Comparison of ENCODE assay signal across 8 cellular contexts in the genomic region with DNA sequence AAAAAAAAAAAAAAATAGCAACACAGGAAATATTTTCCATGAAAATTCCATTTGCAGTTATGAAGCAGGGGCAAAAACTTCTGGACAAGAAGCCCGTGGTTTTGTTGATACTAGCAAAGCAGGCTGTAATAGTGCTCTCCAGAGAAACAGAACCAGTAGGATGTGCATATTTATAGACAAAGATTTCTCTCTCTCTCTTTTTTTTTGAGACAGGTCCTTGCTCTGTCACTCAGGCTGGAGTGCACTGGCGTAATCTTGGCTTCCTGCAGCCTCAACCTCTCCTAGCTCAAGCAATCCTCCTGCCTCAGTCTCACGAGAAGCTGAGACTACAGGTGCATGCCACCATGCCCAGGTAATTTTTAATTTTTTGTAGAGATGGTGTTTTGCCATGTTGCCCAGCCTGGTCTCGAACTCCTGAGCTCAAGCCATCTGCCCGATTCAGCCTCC.
DNase-seq lines count a peak whose midpoint lies in the region; ATAC-seq, FAIRE-seq and TF ChIP-seq lines count a peak whose summit lies in the region.

No MANE protein-coding gene starts in this region.

- DNase-seq in H9 (no peak), left cardiac atrium (no peak), small intestine (no peak), AG08395 (ENCODE audit: low spot score) (no peak), inferior parietal cortex (ENCODE audit: extremely low spot score) (no peak), GM20000 (ENCODE audit: low spot score) (no peak)

- no CpG with 5 or more reads among the region's 5 CpGs for WGBS in H9 (ENCODE audit: extremely low coverage, insufficient read length, low lambda C conversion rate)
- WGBS in small intestine, 3 donors: 61 to 79% (median 76%) methylated on average over 5 of the region's 5 CpGs

- H4K5ac ChIP-seq in H9 (ENCODE audit: insufficient read length, low read depth, low read length): no peak overlapping the region

- H4K20me1 ChIP-seq in H9 (ENCODE audit: control insufficient read depth, insufficient read depth, insufficient read length): no peaks in the 10 kb centered on the region

- no peaks in the 10 kb centered on the region for H3K23me2 ChIP-seq in H9 (ENCODE audit: insufficient read length, low read depth, low read length, poor library complexity, severe bottlenecking)

- no peaks in the 10 kb centered on the region for H3K36me3 Mint-ChIP-seq in H9 (ENCODE audit: insufficient read depth in 1 of 3, low read depth in 3 of 3)

- no peaks in the 10 kb centered on the region for H3K27me3 ChIP-seq in H9 (ENCODE audit: insufficient read depth, low read length)
- no peaks in the 10 kb centered on the region for H3K27me3 ChIP-seq in small intestine (ENCODE audit: control insufficient read depth in 2 of 2, insufficient read depth in 2 of 2, low read length in 2 of 2)

- no peak overlapping the region for H3K9ac ChIP-seq in H9 (ENCODE audit: extremely low read depth, insufficient read length, low read length)

- H3K79me1 ChIP-seq in H9 (ENCODE audit: insufficient read depth, low read depth, low read length, poor library complexity, severe bottlenecking): no peaks in the 10 kb centered on the region

- H3K18ac ChIP-seq in H9 (ENCODE audit: insufficient read length, low read depth, low read length): peak overlapping the region; percentile 48

- H2BK15ac ChIP-seq in H9 (ENCODE audit: low read depth, low read length): no peak overlapping the region

- H3K36me3 ChIP-seq in small intestine (ENCODE audit: control insufficient read depth in 2 of 2, insufficient read depth in 2 of 2, low read length in 2 of 2): no peaks in the 10 kb centered on the region

- no peaks in the 10 kb centered on the region for H3K9me3 Mint-ChIP-seq in H9

- peak; percentile 6 to 8 for ATAC-seq in left cardiac atrium
- no peak for ATAC-seq in HG03045 (IDR thresholded peaks at IDR 0.05; ENCODE audit: unreplicated experiment)

- TF ChIP-seq CTCF in H9 (conservative IDR thresholded peaks at IDR 0.05) (no peak), VCaP (conservative IDR thresholded peaks at IDR 0.05) (no peak), GM20000 (IDR thresholded peaks at IDR 0.05; ENCODE audit: extremely low read depth, missing control alignments) (no peak)

- no peak overlapping the region for H4K8ac ChIP-seq in H9 (replicated peaks; ENCODE audit: insufficient read length, low read depth, low read length)

- no peak overlapping the region for H2BK5ac ChIP-seq in H9 (ENCODE audit: insufficient read length, low read length)

- no peaks in the 10 kb centered on the region for H3K27me3 Mint-ChIP-seq in H9 (ENCODE audit: low read depth)

- intact Hi-C loops in left cardiac atrium (cut with DNase I): loop anchor here in 1 of 2 donors (5.0 kb wide), 1 partner anchor 49 kb away; no protein-coding TSS in a partner anchor

- H3K14ac ChIP-seq in H9 (ENCODE audit: insufficient read depth, low read length): no peak overlapping the region

- H3K4ac ChIP-seq in H9 (ENCODE audit: low read depth, low read length): no peak overlapping the region

- no peak overlapping the region for H3K56ac ChIP-seq in H9 (ENCODE audit: insufficient read length, low read depth, low read length)

- no peak overlapping the region for H3K27ac ChIP-seq in H9 (ENCODE audit: insufficient read length, low read depth, low read length)
- H3K27ac ChIP-seq in VCaP: peak overlapping the region; percentile 99
- peak overlapping the region; percentile 76 to 96 for H3K27ac ChIP-seq in small intestine (ENCODE audit: low read depth in 1 of 2, low read length in 1 of 2)

- no peak overlapping the region for H3T11ph ChIP-seq in H9 (ENCODE audit: low read length)

- H3K4me1 ChIP-seq in H9 (ENCODE audit: insufficient read depth, low read length) (peaks cover 11% of the 10 kb centered on the region), small intestine (ENCODE audit: control insufficient read depth in 2 of 2, insufficient read depth in 1 of 2, low read depth in 1 of 2, low read length in 1 of 2) (peaks cover 3 to 11% of the 10 kb centered on the region in 2 donors)

- H3K4me3 ChIP-seq in small intestine (ENCODE audit: low read depth in 1 of 2, low read length in 2 of 2): no peak overlapping the region

- no peak overlapping the region for H4K91ac ChIP-seq in H9 (ENCODE audit: insufficient read length, low read depth, low read length)

- FAIRE-seq in small intestine (lab: Jason Lieb, UNC): no peak

- H2BK120ac ChIP-seq in H9 (ENCODE audit: low read depth, low read length, poor library complexity, severe bottlenecking): no peak overlapping the region

- H3K4me2 ChIP-seq in H9 (ENCODE audit: insufficient read depth, insufficient read length, low read length): no peak overlapping the region

- no peak overlapping the region for H3K4me3 Mint-ChIP-seq in H9

- H2AK5ac ChIP-seq in H9 (ENCODE audit: insufficient read length, low read length): no peak overlapping the region

- H2BK12ac ChIP-seq in H9 (ENCODE audit: insufficient read length, low read depth, low read length): no peak overlapping the region

- H3K79me2 ChIP-seq in H9 (ENCODE audit: insufficient read depth, low read length): no peaks in the 10 kb centered on the region

- H3K23ac ChIP-seq in H9 (ENCODE audit: insufficient read length, low read depth, low read length): no peak overlapping the region

- peaks cover 36 to 47% of the 10 kb centered on the region in 2 experiments for H3K4me1 Mint-ChIP-seq in H9

- H2BK20ac ChIP-seq in H9 (ENCODE audit: low read depth, low read length, poor library complexity, severe bottlenecking): no peak overlapping the region

- H2AFZ ChIP-seq in H9 (ENCODE audit: low read length): no peak overlapping the region

- peak overlapping the region; percentile 2 to 99 (median 75); a peak in 5 of 7 replicates for H3K27ac Mint-ChIP-seq in H9

- H3K9me3 ChIP-seq in H9 (ENCODE audit: control insufficient read depth, low read depth, low read length) (no peaks in the 10 kb centered on the region), small intestine (ENCODE audit: control insufficient read depth, low read depth) (no peaks in the 10 kb centered on the region)
